Comparison of ENCODE assay signal across 16 cellular contexts in genomic region chrX:19740744-19741143, GRCh38.
DNase-seq lines count a peak whose midpoint lies in the region; ATAC-seq and TF ChIP-seq lines count a peak whose summit lies in the region.
"Had no signal": no experiment of that assay in that cellular context is flagged by ENCODE, and none has a peak within 500 bp of the region (broad histone marks: within the 10 kb centered on the region; RNA-seq: fewer than 3 reads in every experiment).

No MANE protein-coding gene starts in this region.

- peaks cover 55% of the 10 kb centered on the region for H3K36me3 ChIP-seq in OCI-LY7 (ENCODE audit: insufficient read depth, low read length)
- H3K36me3 ChIP-seq in esophagus squamous epithelium, result no peaks in the 10 kb centered on the region
- H3K36me3 ChIP-seq in MG63, result no peaks in the 10 kb centered on the region
- H3K36me3 ChIP-seq: sigmoid colon had no signal

- H3K9me3 Mint-ChIP-seq in activated CD4-positive, alpha-beta T cell treated with anti-CD3 and anti-CD28 coated beads, Interleukin-2, amount 10 ng/mL, durations not matched to agents 7 days and 5 days, result no peaks in the 10 kb centered on the region
- H3K9me3 Mint-ChIP-seq in central memory CD8-positive, alpha-beta T cell, result no peaks in the 10 kb centered on the region

- no peak for TF ChIP-seq POLR2A in esophagus squamous epithelium (IDR thresholded peaks at IDR 0.05)

- TF ChIP-seq CTCF in OCI-LY7 (conservative IDR thresholded peaks at IDR 0.05; ENCODE audit: low read length), result no peak
- no peak for TF ChIP-seq CTCF in esophagus squamous epithelium (IDR thresholded peaks at IDR 0.05)

- H3K36me3 Mint-ChIP-seq in activated CD4-positive, alpha-beta T cell treated with anti-CD3 and anti-CD28 coated beads, Interleukin-2, amount 10 ng/mL, durations not matched to agents 7 days and 5 days (ENCODE audit: low read depth), result peaks cover 46% of the 10 kb centered on the region
- H3K36me3 Mint-ChIP-seq in central memory CD8-positive, alpha-beta T cell (ENCODE audit: insufficient read depth), result peaks cover 22% of the 10 kb centered on the region

- no peak for ATAC-seq in central memory CD8-positive, alpha-beta T cell (replicated peaks; ENCODE audit: extremely low read depth, poor library complexity, severe bottlenecking)
- ATAC-seq: A549, left ventricle myocardium superior had no signal

- CTCF ChIA-PET in activated CD4-positive, alpha-beta T cell treated with anti-CD3 and anti-CD28 coated beads, Interleukin-2, amount 10 ng/mL, durations not matched to agents 7 days and 5 days (lab: Charles Lee), result interaction anchor here (0.9 to 2.3 kb wide), 4 partner anchors 9 to 147 kb away, joined by 4 to 8 read pairs (median 4); no protein-coding TSS in a partner anchor
- CTCF ChIA-PET in OCI-LY7 (lab: Charles Lee; ENCODE audit: unreplicated experiment), result no interaction called here

- no peak overlapping the region for H3K4me3 ChIP-seq in OCI-LY7 (ENCODE audit: low read depth, low read length, poor library complexity, severe bottlenecking)
- H3K4me3 ChIP-seq in esophagus squamous epithelium, result no peak overlapping the region
- no peak overlapping the region for H3K4me3 ChIP-seq in MG63
- H3K4me3 ChIP-seq: A549, sigmoid colon had no signal

- intact Hi-C loops in OCI-LY7 (cut with micrococcal nuclease; ENCODE audit: unreplicated experiment), result loop anchor here (5.0 kb wide), 1 partner anchor 327 kb away; no protein-coding TSS in a partner anchor
- intact Hi-C loops in esophagus squamous epithelium (cut with DNase I), result no loop called here

- H3K9me2 ChIP-seq in OCI-LY7 (ENCODE audit: insufficient read depth, low read length), result no peaks in the 10 kb centered on the region

- no peak overlapping the region for H2AFZ ChIP-seq in OCI-LY7 (ENCODE audit: low read length)

- BruUV-seq in OCI-LY7 (replicated peaks; lab: Mats Ljungman, UMichigan), result no TSS peak

- peak overlapping the region; percentile 67 for H3K27ac Mint-ChIP-seq in activated CD4-positive, alpha-beta T cell treated with anti-CD3 and anti-CD28 coated beads, Interleukin-2, amount 10 ng/mL, durations not matched to agents 7 days and 5 days
- peak overlapping the region; percentile 93 for H3K27ac Mint-ChIP-seq in central memory CD8-positive, alpha-beta T cell (ENCODE audit: low read depth)

- H3K4me1 Mint-ChIP-seq in activated CD4-positive, alpha-beta T cell treated with anti-CD3 and anti-CD28 coated beads, Interleukin-2, amount 10 ng/mL, durations not matched to agents 7 days and 5 days, result peaks cover 68% of the 10 kb centered on the region
- peaks cover 51% of the 10 kb centered on the region for H3K4me1 Mint-ChIP-seq in central memory CD8-positive, alpha-beta T cell

- 0 out of 2 replicates have a peak overlapping the region, but pooled peaks have one; percentile 23 for H3K4me2 ChIP-seq in OCI-LY7 (ENCODE audit: low read length)
- H3K4me2 ChIP-seq: A549 had no signal

- H3K9me3 ChIP-seq in OCI-LY7 (ENCODE audit: low read length) (no peaks in the 10 kb centered on the region), esophagus squamous epithelium (no peaks in the 10 kb centered on the region), MG63 (no peaks in the 10 kb centered on the region)
- H3K9me3 ChIP-seq: A549, sigmoid colon had no signal

- POLR2A ChIA-PET in activated CD4-positive, alpha-beta T cell treated with anti-CD3 and anti-CD28 coated beads, Interleukin-2, amount 10 ng/mL, durations not matched to agents 7 days and 5 days (lab: Charles Lee), result no interaction called here
- POLR2A ChIA-PET in OCI-LY7 (lab: Charles Lee), result interaction anchor here (0.6 to 1.6 kb wide), 4 partner anchors 9 to 71 kb away, joined by 3 to 4 read pairs (median 3); no protein-coding TSS in a partner anchor

- no peaks in the 10 kb centered on the region for H3K27me3 Mint-ChIP-seq in activated CD4-positive, alpha-beta T cell treated with anti-CD3 and anti-CD28 coated beads, Interleukin-2, amount 10 ng/mL, durations not matched to agents 7 days and 5 days
- H3K27me3 Mint-ChIP-seq in central memory CD8-positive, alpha-beta T cell, result no peaks in the 10 kb centered on the region

- H3K4me3 Mint-ChIP-seq in activated CD4-positive, alpha-beta T cell treated with anti-CD3 and anti-CD28 coated beads, Interleukin-2, amount 10 ng/mL, durations not matched to agents 7 days and 5 days, result no peak overlapping the region
- H3K4me3 Mint-ChIP-seq in central memory CD8-positive, alpha-beta T cell, result peak overlapping the region; percentile 40

- H3K27me3 ChIP-seq in esophagus squamous epithelium, result no peaks in the 10 kb centered on the region
- no peaks in the 10 kb centered on the region for H3K27me3 ChIP-seq in MG63
- H3K27me3 ChIP-seq: sigmoid colon had no signal

- peaks cover 11% of the 10 kb centered on the region; the same call in 1 of the 2 replicates for H3K79me2 ChIP-seq in OCI-LY7 (ENCODE audit: insufficient read depth, low read depth, low read length)

- H3K4me1 ChIP-seq in OCI-LY7 (ENCODE audit: insufficient read depth, low read length, poor library complexity, severe bottlenecking) (peaks cover 76% of the 10 kb centered on the region), esophagus squamous epithelium (peaks cover 0 to 7% (median 0%) of the 10 kb centered on the region in 3 donors)
- H3K4me1 ChIP-seq: sigmoid colon had no signal

- H4K20me1 ChIP-seq in OCI-LY7 (ENCODE audit: insufficient read depth, low read length), result no peaks in the 10 kb centered on the region

- H3K27ac ChIP-seq in OCI-LY7 (ENCODE audit: low read depth, low read length, poor library complexity, severe bottlenecking) (no peak overlapping the region), esophagus squamous epithelium (no peak overlapping the region)
- H3K27ac ChIP-seq: A549, sigmoid colon had no signal

- WGBS in esophagus squamous epithelium, 2 donors, result 62 to 66% methylated on average over 4 to 8 of the region's 8 CpGs

- no peak for DNase-seq in activated CD4-positive, alpha-beta T cell treated with anti-CD3 and anti-CD28 coated beads, Interleukin-2, amount 10 ng/mL, durations not matched to agents 7 days and 5 days
- no peak for DNase-seq in activated CD4-positive, alpha-beta T cell treated with anti-CD3 and anti-CD28 coated beads, Interleukin-2, amount 50 U/mL, for 1 hour
- DNase-seq in OCI-LY7 (ENCODE audit: low spot score) (no peak), renal cortical epithelial cell (ENCODE audit: low read depth) (peak; percentile 47), esophagus squamous epithelium (lab: John Stamatoyannopoulos, UW) (no peak), MG63 (no peak), T-helper 9 cell (no peak)
- no peak for DNase-seq in central memory CD8-positive, alpha-beta T cell (ENCODE audit: low spot score in 2 of 2)
- DNase-seq: GDM1; left ventricle myocardium superior; NCI-H2081; NCI-H748 treated with DMSO at 0.1 percent for 48 hours; RPMI8226; sigmoid colon; stimulated activated CD4-positive, alpha-beta T cell treated with anti-CD3 and anti-CD28 coated beads, Interleukin-2, amount 100 ng/mL, for 48 hours had no signal
